In genomic region chr6:151482290-151482689, GRCh38 we compare ENCODE assay signal across 10 cellular contexts. TPM values are rescaled to one million over a fixed set of nuclear protein-coding genes. Genes with fewer than 3 reads are reported as not detected.
DNase-seq lines count a peak whose midpoint lies in the region; ATAC-seq and TF ChIP-seq lines count a peak whose summit lies in the region.
"Had no signal": no experiment of that assay in that cellular context is flagged by ENCODE, and none has a peak within 500 bp of the region (broad histone marks: within the 10 kb centered on the region; RNA-seq: fewer than 3 reads in every experiment).

No MANE protein-coding gene starts in this region.

- WGBS in mammary epithelial cell (ENCODE audit: low coverage, missing lambda C conversion rate) = 45% methylated on average over 5 of the region's 5 CpGs
- 2 to 3% (median 2%) methylated on average over 5 of the region's 5 CpGs for WGBS in ovary, 3 donors

- BruUV-seq in mammary epithelial cell (replicated peaks; lab: Mats Ljungman, UMichigan) = no TSS peak

- no peaks in the 10 kb centered on the region for H3K27me3 ChIP-seq in mammary epithelial cell (ENCODE audit: insufficient read depth, low read length)
- H3K27me3 ChIP-seq in ovary = no peaks in the 10 kb centered on the region
- H3K27me3 ChIP-seq: testis had no signal

- H3K36me3 ChIP-seq in mammary epithelial cell (ENCODE audit: insufficient read depth, low read length) (no peaks in the 10 kb centered on the region), ovary (no peaks in the 10 kb centered on the region)

- no peak overlapping the region for H3K9ac ChIP-seq in mammary epithelial cell (ENCODE audit: insufficient read depth, low read length)

- peak overlapping the region; percentile 52 for H2AFZ ChIP-seq in mammary epithelial cell (ENCODE audit: low read depth, low read length)

- intact Hi-C loops in mammary epithelial cell (cut with micrococcal nuclease) = no loop called here
- intact Hi-C loops in ovary (cut with DNase I) = no loop called here

- H3K4me3 ChIP-seq in mammary epithelial cell (replicated peaks in 1 of 3; ENCODE audit: insufficient read depth in 1 of 3, low read depth in 2 of 3, low read length in 3 of 3) (no peak overlapping the region), ovary (no peak overlapping the region)

- CTCF ChIA-PET in mammary epithelial cell (lab: Charles Lee; ENCODE audit: low non-redundant PET) = no interaction called here

- in situ Hi-C loops in mammary epithelial cell (cut with MboI; ENCODE audit: low sequenced_read_pairs in 2 of 2) = no loop called here

- H3K27ac ChIP-seq in mammary epithelial cell (ENCODE audit: insufficient read depth, low read depth, low read length) = no peak overlapping the region
- H3K27ac ChIP-seq in ovary = peak overlapping the region; percentile 51 to 74
- H3K27ac ChIP-seq: testis had no signal

- no peak overlapping the region for H3K4me2 ChIP-seq in mammary epithelial cell (ENCODE audit: insufficient read depth, low read depth, low read length)

- ATAC-seq in HG03159 (IDR thresholded peaks at IDR 0.05; ENCODE audit: unreplicated experiment) = peak; percentile 50

- DNase-seq in GM03348 (ENCODE audit: low spot score) = peak; percentile 40
- no peak for DNase-seq in mammary epithelial cell
- DNase-seq in ovary = no peak
- no peak for DNase-seq in stimulated activated CD8-positive, alpha-beta memory T cell treated with anti-CD3 and anti-CD28 coated beads, Interleukin-4, amount 100 ng/mL, for 48 hours
- DNase-seq in activated CD4-positive, CD25-positive, alpha-beta regulatory T cell treated with anti-CD3 and anti-CD28 coated beads, Interleukin-2, amount 50 U/mL, for 72 hours = no peak
- DNase-seq in nucleus accumbens (lab: John Stamatoyannopoulos, UW) = no peak
- no peak for DNase-seq in stimulated activated CD4-positive, alpha-beta T cell treated with anti-CD3 and anti-CD28 coated beads, Interleukin-4, amount 100 ng/mL, for 4 hours
- DNase-seq: midbrain, testis had no signal

- no peaks in the 10 kb centered on the region for H3K79me2 ChIP-seq in mammary epithelial cell (ENCODE audit: insufficient read depth, low read length)

- H4K20me1 ChIP-seq in mammary epithelial cell (ENCODE audit: insufficient read depth, low read length) = no peaks in the 10 kb centered on the region

- TF ChIP-seq CTCF in mammary epithelial cell (conservative IDR thresholded peaks at IDR 0.05 in 1 of 2, IDR thresholded peaks at IDR 0.05 in 1 of 2; ENCODE audit: extremely low read depth in 1 of 2, insufficient read depth in 1 of 2, low read depth in 1 of 2, low read length in 2 of 2) (no peak), ovary (IDR thresholded peaks at IDR 0.05) (no peak)

- dilution Hi-C loops in mammary epithelial cell (cut with HindIII; ENCODE audit: low sequenced_read_pairs) = no loop called here

- TF ChIP-seq POLR2A in ovary (IDR thresholded peaks at IDR 0.05) = no peak

- no peak for TF ChIP-seq EP300 in ovary (IDR thresholded peaks at IDR 0.05)

- H3K9me3 ChIP-seq in mammary epithelial cell (replicated peaks; ENCODE audit: insufficient read depth, low read length) (no peaks in the 10 kb centered on the region), ovary (no peaks in the 10 kb centered on the region)
- H3K9me3 ChIP-seq: testis had no signal

- H3K4me1 ChIP-seq in mammary epithelial cell (ENCODE audit: insufficient read depth, low read length) = no peaks in the 10 kb centered on the region
- peaks cover 1% of the 10 kb centered on the region for H3K4me1 ChIP-seq in ovary (ENCODE audit: insufficient read depth)
- H3K4me1 ChIP-seq: testis had no signal

RNA-seq across cellular contexts. Expression of gene CCDC170, which starts 11.5 kb away (rescaled TPM):
- total RNA-seq in mammary epithelial cell (not detected), ovary (10 to 100 TPM in 3 of 7 donors, 1 to 10 TPM in 4; 6.4 to 19.8 (median 9.3) TPM)
- polyA plus RNA-seq in mammary epithelial cell (0.05 TPM), ovary (1 to 10 TPM; 3.8 to 4.2 TPM)
- not detected for polyA minus RNA-seq in mammary epithelial cell

RNA-seq across cellular contexts. Expression of gene RMND1, which starts 30.4 kb away (rescaled TPM):
- 10 to 100 TPM; 15.7 to 26.7 TPM for total RNA-seq in mammary epithelial cell
- 13.3 TPM for polyA plus RNA-seq in mammary epithelial cell
- polyA minus RNA-seq in mammary epithelial cell = 3.8 TPM
- total RNA-seq in ovary = 10 to 100 TPM; 17.1 to 23.7 (median 20.5) TPM
- 10 to 100 TPM; 19.9 to 20.4 TPM for polyA plus RNA-seq in ovary

Comparison
In these comparisons a context has a peak if more than half of its experiments do, and no peak if none do; other contexts are left out.
1. RNA of gene CCDC170, which starts 11.5 kb away (total RNA-seq): 6.4 to 19.8 TPM in ovary; not detected in mammary epithelial cell; every median in the first group is over 4 times any median in the second.